Comparison of ENCODE assay signal across 23 cellular contexts in genomic region chr1:4353090-4353856, GRCh38.
A peak's percentile ranks its signal among the peaks of the same experiment; 100 is the strongest.
DNase-seq lines count a peak whose midpoint lies in the region; ATAC-seq, FAIRE-seq and TF ChIP-seq lines count a peak whose summit lies in the region.
"Had no signal": no experiment of that assay in that cellular context is flagged by ENCODE, and none has a peak within 500 bp of the region (broad histone marks: within the 10 kb centered on the region; RNA-seq: fewer than 3 reads in every experiment).

No MANE protein-coding gene starts in this region.

- H2AFZ ChIP-seq in HepG2 (ENCODE audit: low read length), result no peak overlapping the region
- H2AFZ ChIP-seq in neuronal stem cell (ENCODE audit: low read length), result no peak overlapping the region

- H3K79me1 ChIP-seq in neuronal stem cell (ENCODE audit: low read depth, low read length), result no peaks in the 10 kb centered on the region

- TF ChIP-seq CTCF in HepG2 (CRISPR knock-in tag; IDR thresholded peaks at IDR 0.05), result no peak
- no peak for TF ChIP-seq CTCF in right lobe of liver (IDR thresholded peaks at IDR 0.05)

- H4K8ac ChIP-seq in neuronal stem cell (ENCODE audit: low read depth, low read length), result no peak overlapping the region

- H3K9me3 ChIP-seq in HepG2 (ENCODE audit: low read length) (no peaks in the 10 kb centered on the region), right lobe of liver (no peaks in the 10 kb centered on the region), neuronal stem cell (replicated peaks in 1 of 2; ENCODE audit: control insufficient read depth in 2 of 2, insufficient read depth in 1 of 2, low read depth in 1 of 2, low read length in 2 of 2) (peaks cover 0 to 3% of the 10 kb centered on the region in 2 donors)
- H3K9me3 ChIP-seq in naive thymus-derived CD4-positive, alpha-beta T cell (ENCODE audit: control insufficient read depth in 2 of 3, low read length in 3 of 3), result no peaks in the 10 kb centered on the region
- H3K9me3 ChIP-seq: A549; BLaER1 treated with 17β-estradiol and CSF1 and Interleukin-3, amounts not matched to agents 10 nM and 100 nM; Caco-2 had no signal

- ATAC-seq in HepG2 (no peak), right lobe of liver (no peak), HG03159 (IDR thresholded peaks at IDR 0.05; ENCODE audit: unreplicated experiment) (no peak)
- peak; percentile 12 for ATAC-seq in naive thymus-derived CD4-positive, alpha-beta T cell
- peak; percentile 9 for ATAC-seq in stimulated activated effector memory CD8-positive, alpha-beta T cell treated with anti-CD3 and anti-CD28 coated beads, Interleukin-12 subunit alpha, Interleukin-12 subunit beta, amount 100 ng/mL, for 72 hours
- ATAC-seq: A549; CD8-positive, alpha-beta T cell had no signal

- intact Hi-C loops in HepG2 (cut with micrococcal nuclease; ENCODE audit: unreplicated experiment) (no loop called here), right lobe of liver (cut with DNase I) (no loop called here)
- intact Hi-C loops in naive thymus-derived CD4-positive, alpha-beta T cell (cut with micrococcal nuclease), result no loop called here

- TF ChIP-seq POLR2A in HepG2 (IDR thresholded peaks at IDR 0.05; ENCODE audit: insufficient read depth in 1 of 2, low read depth in 2 of 2, low read length in 2 of 2), result no peak
- no peak for TF ChIP-seq POLR2A in right lobe of liver (IDR thresholded peaks at IDR 0.05)

- H3K36me3 Mint-ChIP-seq in naive thymus-derived CD4-positive, alpha-beta T cell, result no peaks in the 10 kb centered on the region
- H3K36me3 Mint-ChIP-seq in stimulated activated effector memory CD8-positive, alpha-beta T cell treated with anti-CD3 and anti-CD28 coated beads, Interleukin-12 subunit alpha, Interleukin-12 subunit beta, amount 100 ng/mL, for 72 hours, result no peaks in the 10 kb centered on the region
- H3K36me3 Mint-ChIP-seq: CD8-positive, alpha-beta T cell had no signal

- no peak overlapping the region for H3K14ac ChIP-seq in neuronal stem cell (ENCODE audit: low read length)

- no peak overlapping the region for H3K4me2 ChIP-seq in HepG2 (ENCODE audit: low read depth, low read length)
- H3K4me2 ChIP-seq in neuronal stem cell (ENCODE audit: insufficient read depth, low read length, poor library complexity, severe bottlenecking), result no peak overlapping the region
- H3K4me2 ChIP-seq: A549; BLaER1 treated with 17β-estradiol and CSF1 and Interleukin-3, amounts not matched to agents 10 nM and 100 nM had no signal

- BruUV-seq in HepG2 (replicated peaks; lab: Mats Ljungman, UMichigan), result no TSS peak

- no peaks in the 10 kb centered on the region for H4K20me1 ChIP-seq in HepG2 (ENCODE audit: insufficient read depth, low read length)
- H4K20me1 ChIP-seq: BLaER1 treated with 17β-estradiol and CSF1 and Interleukin-3, amounts not matched to agents 10 nM and 100 nM had no signal

- H2BK120ac ChIP-seq in neuronal stem cell (ENCODE audit: low read depth, low read length), result no peak overlapping the region

- H3K27ac Mint-ChIP-seq in naive thymus-derived CD4-positive, alpha-beta T cell, result no peak overlapping the region
- no peak overlapping the region for H3K27ac Mint-ChIP-seq in stimulated activated effector memory CD8-positive, alpha-beta T cell treated with anti-CD3 and anti-CD28 coated beads, Interleukin-12 subunit alpha, Interleukin-12 subunit beta, amount 100 ng/mL, for 72 hours
- H3K27ac Mint-ChIP-seq: B cell; CD4-positive, alpha-beta T cell; CD8-positive, alpha-beta T cell had no signal

- no peaks in the 10 kb centered on the region for H3K4me1 Mint-ChIP-seq in naive thymus-derived CD4-positive, alpha-beta T cell
- H3K4me1 Mint-ChIP-seq in stimulated activated effector memory CD8-positive, alpha-beta T cell treated with anti-CD3 and anti-CD28 coated beads, Interleukin-12 subunit alpha, Interleukin-12 subunit beta, amount 100 ng/mL, for 72 hours, result no peaks in the 10 kb centered on the region
- H3K4me1 Mint-ChIP-seq: B cell had no signal

- FAIRE-seq in HepG2 (lab: Jason Lieb, UNC), result no peak
- FAIRE-seq: A549, D721Med, G401.6, GM12891, GM19239 had no signal

- H3K27ac ChIP-seq in HepG2 (ENCODE audit: extremely low read length, insufficient read depth, low read length) (no peak overlapping the region), right lobe of liver (no peak overlapping the region), neuronal stem cell (replicated peaks; ENCODE audit: low read length) (no peak overlapping the region)
- no peak overlapping the region for H3K27ac ChIP-seq in naive thymus-derived CD4-positive, alpha-beta T cell (ENCODE audit: low read depth, low read length)
- H3K27ac ChIP-seq: 22Rv1; A549; BLaER1 treated with 17β-estradiol and CSF1 and Interleukin-3, amounts not matched to agents 10 nM and 100 nM; C4-2B had no signal

- peak overlapping the region; percentile 78 for H3K4ac ChIP-seq in neuronal stem cell (ENCODE audit: low read length)

- peak overlapping the region; percentile 52 for H3K18ac ChIP-seq in neuronal stem cell (ENCODE audit: low read length)

- no peaks in the 10 kb centered on the region for H3K79me2 ChIP-seq in HepG2 (ENCODE audit: insufficient read depth, low read length)

- H3K9me3 Mint-ChIP-seq in naive thymus-derived CD4-positive, alpha-beta T cell, result peaks cover 0 to 5% (median 0%) of the 10 kb centered on the region in 11 donors
- H3K9me3 Mint-ChIP-seq in stimulated activated effector memory CD8-positive, alpha-beta T cell treated with anti-CD3 and anti-CD28 coated beads, Interleukin-12 subunit alpha, Interleukin-12 subunit beta, amount 100 ng/mL, for 72 hours, result no peaks in the 10 kb centered on the region
- H3K9me3 Mint-ChIP-seq: CD4-positive, alpha-beta T cell; CD8-positive, alpha-beta T cell had no signal

- POLR2A ChIA-PET in HepG2 (lab: Yijun Ruan, JAX), result no interaction called here
- POLR2A ChIA-PET in naive thymus-derived CD4-positive, alpha-beta T cell (lab: Charles Lee), result no interaction called here

- DNase-seq in HepG2 (ENCODE audit: low spot score) (no peak), right lobe of liver (no peak), neuronal stem cell (ENCODE audit: low spot score) (no peak), NCI-H1694 treated with DMSO at 0.1 percent for 48 hours (lab: John Stamatoyannopoulos, UW) (no peak), NCI-H1930 (lab: John Stamatoyannopoulos, UW) (no peak)
- DNase-seq in naive thymus-derived CD4-positive, alpha-beta T cell, result no peak
- no peak for DNase-seq in stimulated activated effector memory CD8-positive, alpha-beta T cell treated with anti-CD3 and anti-CD28 coated beads, Interleukin-12 subunit alpha, Interleukin-12 subunit beta, amount 100 ng/mL, for 72 hours (ENCODE audit: low spot score in 2 of 2)
- DNase-seq: AML-193; Caco-2; Calu3; CD4-positive, alpha-beta T cell; CD8-positive, alpha-beta T cell; GF-D8 had no signal

- H3K27me3 ChIP-seq in HepG2 (ENCODE audit: control insufficient read depth in 1 of 2, insufficient read depth in 2 of 2, low read length in 2 of 2) (peaks cover 0 to 13% of the 10 kb centered on the region in 2 experiments; a peak in 3 of 5 replicates), right lobe of liver (no peaks in the 10 kb centered on the region), neuronal stem cell (ENCODE audit: control insufficient read depth in 3 of 3, insufficient read depth in 3 of 3, low read depth in 1 of 3, low read length in 3 of 3) (peaks cover 0 to 3% (median 0%) of the 10 kb centered on the region in 3 experiments)
- no peaks in the 10 kb centered on the region for H3K27me3 ChIP-seq in naive thymus-derived CD4-positive, alpha-beta T cell (ENCODE audit: control insufficient read depth in 2 of 2, insufficient read depth in 2 of 2, low read length in 2 of 2)
- H3K27me3 ChIP-seq: BLaER1 treated with 17β-estradiol and CSF1 and Interleukin-3, amounts not matched to agents 10 nM and 100 nM had no signal

- H2AK5ac ChIP-seq in neuronal stem cell (ENCODE audit: low read depth, low read length), result peak overlapping the region; percentile 27

- no peak for TF ChIP-seq EP300 in HepG2 (IDR thresholded peaks at IDR 0.05; ENCODE audit: low read depth in 2 of 2, low read length in 2 of 2)
- no peak for TF ChIP-seq EP300 in HepG2 (CRISPR knock-in tag; IDR thresholded peaks at IDR 0.05; ENCODE audit: borderline replicate concordance)

- H2BK15ac ChIP-seq in neuronal stem cell (ENCODE audit: low read length), result no peak overlapping the region

- in situ Hi-C loops in HepG2 (cut with HindIII; ENCODE audit: extremely low pct_ligation_motif_present, low pct_unique_long_range_greater_than_20kb), result no loop called here

- CTCF ChIA-PET in HepG2 (lab: Yijun Ruan, JAX; ENCODE audit: low intra/inter-chr PET ratio, low total read pairs), result no interaction called here
- CTCF ChIA-PET in naive thymus-derived CD4-positive, alpha-beta T cell (lab: Charles Lee), result no interaction called here

- no peak overlapping the region for H2BK5ac ChIP-seq in neuronal stem cell (ENCODE audit: low read length)

- peaks cover 0 to 18% (median 2%) of the 10 kb centered on the region in 5 donors for H3K27me3 Mint-ChIP-seq in naive thymus-derived CD4-positive, alpha-beta T cell

- 50% methylated on average over 13 of the region's 13 CpGs for WGBS in HepG2 (ENCODE audit: low lambda C conversion rate)
- 64% methylated on average over 7 of the region's 13 CpGs for WGBS in right lobe of liver (ENCODE audit: insufficient coverage, low coverage, low lambda C conversion rate, missing lambda C conversion rate)
- no CpG with 5 or more reads among the region's 13 CpGs for WGBS in neuronal stem cell (ENCODE audit: extremely low coverage in 2 of 2, insufficient read length in 2 of 2, insufficient replicate concordance in 1 of 2), 2 donors

- no peak overlapping the region for H4K91ac ChIP-seq in neuronal stem cell (ENCODE audit: low read depth, low read length, poor library complexity)

- no peaks in the 10 kb centered on the region for H3K4me1 ChIP-seq in HepG2 (ENCODE audit: insufficient read depth, low read length)
- no peaks in the 10 kb centered on the region for H3K4me1 ChIP-seq in right lobe of liver
- H3K4me1 ChIP-seq in naive thymus-derived CD4-positive, alpha-beta T cell (ENCODE audit: control insufficient read depth in 2 of 2, insufficient read depth in 2 of 2, low read length in 2 of 2), result no peaks in the 10 kb centered on the region
- H3K4me1 ChIP-seq in neuronal stem cell (ENCODE audit: control insufficient read depth in 2 of 2, insufficient read depth in 1 of 2, low read depth in 1 of 2, low read length in 2 of 2), result peaks cover 0 to 1% of the 10 kb centered on the region in 2 donors
- H3K4me1 ChIP-seq: A549, Caco-2 had no signal

- H3K36me3 ChIP-seq in HepG2 (replicated peaks in 1 of 2; ENCODE audit: control insufficient read depth in 1 of 2, insufficient read depth in 2 of 2, low read length in 2 of 2) (no peaks in the 10 kb centered on the region), right lobe of liver (no peaks in the 10 kb centered on the region), neuronal stem cell (replicated peaks in 1 of 2; ENCODE audit: control insufficient read depth in 2 of 2, insufficient read depth in 2 of 2, low read length in 2 of 2) (no peaks in the 10 kb centered on the region)
- H3K36me3 ChIP-seq in naive thymus-derived CD4-positive, alpha-beta T cell (ENCODE audit: control insufficient read depth in 2 of 3, insufficient read depth in 3 of 3, low read length in 3 of 3), result no peaks in the 10 kb centered on the region
- H3K36me3 ChIP-seq: BLaER1 treated with 17β-estradiol and CSF1 and Interleukin-3, amounts not matched to agents 10 nM and 100 nM had no signal

- H3K9ac ChIP-seq in HepG2 (ENCODE audit: insufficient read depth, low read depth, low read length) (no peak overlapping the region), neuronal stem cell (ENCODE audit: low read depth, low read length, poor library complexity) (no peak overlapping the region)
- H3K9ac ChIP-seq: BLaER1 treated with 17β-estradiol and CSF1 and Interleukin-3, amounts not matched to agents 10 nM and 100 nM had no signal

- no peak overlapping the region for H3K4me3 Mint-ChIP-seq in naive thymus-derived CD4-positive, alpha-beta T cell
- H3K4me3 Mint-ChIP-seq in stimulated activated effector memory CD8-positive, alpha-beta T cell treated with anti-CD3 and anti-CD28 coated beads, Interleukin-12 subunit alpha, Interleukin-12 subunit beta, amount 100 ng/mL, for 72 hours, result no peak overlapping the region
- H3K4me3 Mint-ChIP-seq: B cell; CD4-positive, alpha-beta T cell; CD8-positive, alpha-beta T cell had no signal

- H3K23ac ChIP-seq in neuronal stem cell (ENCODE audit: low read depth, low read length, poor library complexity), result no peak overlapping the region

- no peak overlapping the region for H2BK12ac ChIP-seq in neuronal stem cell (ENCODE audit: low read length)

- H3K4me3 ChIP-seq in HepG2 (replicated peaks in 1 of 3; ENCODE audit: insufficient read depth in 1 of 3, low read depth in 2 of 3, low read length in 3 of 3) (no peak overlapping the region), right lobe of liver (no peak overlapping the region), neuronal stem cell (ENCODE audit: low read length in 2 of 2) (peak overlapping the region in 1 of 2 donors; percentile 44)
- H3K4me3 ChIP-seq in naive thymus-derived CD4-positive, alpha-beta T cell (ENCODE audit: low read length), result no peak overlapping the region
- H3K4me3 ChIP-seq: A549; BLaER1 treated with 17β-estradiol and CSF1 and Interleukin-3, amounts not matched to agents 10 nM and 100 nM had no signal

- no peak for TF ChIP-seq RAD21 in HepG2 (CRISPR knock-in tag; IDR thresholded peaks at IDR 0.05)

Comparison
In these comparisons a context has a peak if more than half of its experiments do, and no peak if none do; other contexts are left out.
1. ATAC-seq: peak in naive thymus-derived CD4-positive, alpha-beta T cell (single experiment) and stimulated activated effector memory CD8-positive, alpha-beta T cell treated with anti-CD3 and anti-CD28 coated beads, Interleukin-12 subunit alpha, Interleukin-12 subunit beta, amount 100 ng/mL, for 72 hours (single experiment); none in HepG2 (single experiment), right lobe of liver (0 of 4) and HG03159 (single experiment).